ENCODE assay signal across 1 cellular context in genomic region chr5:143315929-143316328, GRCh38.
A peak's percentile ranks its signal among the peaks of the same experiment; 100 is the strongest.
TF ChIP-seq lines count a peak whose summit lies in the region.

No MANE protein-coding gene starts in this region.

TF ChIP-seq in GM12878, 131 proteins besides CTCF, POLR2A, EP300 and RAD21:
- no peak for TF ChIP-seq ATF7 (IDR thresholded peaks at IDR 0.05; ENCODE audit: low read depth)
- 0 out of 2 replicates have a peak, but pooled peaks have one; percentile 10 for TF ChIP-seq EED (IDR thresholded peaks at IDR 0.05; ENCODE audit: low read depth)
- TF ChIP-seq JUNB (IDR thresholded peaks at IDR 0.05), result peak; percentile 43; the same call in 1 of the 2 replicates
